16 cellular contexts compared by ENCODE assay signal in the genomic region with DNA sequence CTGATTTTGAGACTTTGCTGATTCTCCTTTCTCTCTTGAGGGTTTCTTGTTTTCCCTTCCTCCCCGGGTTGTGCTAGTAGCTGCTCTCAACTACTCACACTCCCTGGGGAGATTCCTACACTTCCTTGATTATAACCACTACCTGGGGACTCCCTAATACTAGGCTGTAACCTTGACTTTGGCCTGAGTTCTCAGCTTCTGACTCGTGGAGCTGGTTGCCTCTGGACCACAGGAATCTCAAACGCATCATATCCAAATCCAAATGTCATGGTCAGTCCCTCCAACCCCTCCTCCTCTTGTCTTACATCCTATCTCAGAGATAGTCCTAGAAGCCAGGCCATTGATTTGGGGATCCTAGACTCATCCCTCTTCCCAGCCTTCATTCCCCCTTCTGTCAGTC. TPM values are rescaled to one million over a fixed set of nuclear protein-coding genes. Genes with fewer than 3 reads are reported as not detected.
"Had no signal": no experiment of that assay in that cellular context is flagged by ENCODE, and none has a peak within 500 bp of the region (broad histone marks: within the 10 kb centered on the region; RNA-seq: fewer than 3 reads in every experiment).

No MANE protein-coding gene starts in this region.

- H3K4me3 Mint-ChIP-seq: activated CD4-positive, alpha-beta T cell treated with anti-CD3 and anti-CD28 coated beads, Interleukin-2, amount 10 ng/mL, durations not matched to agents 7 days and 5 days; neural crest cell; T-helper 1 cell treated with Interleukin-12 subunit alpha and Interleukin-12 subunit beta and Interleukin-4 antibody, amounts not matched to agents 30 μg/mL and 1 μg/mL, for 36 hours had no signal

- H3K9me3 ChIP-seq: thoracic aorta had no signal

- H3K79me2 ChIP-seq: parathyroid adenoma had no signal

- H2AFZ ChIP-seq: parathyroid adenoma had no signal

- DNase-seq: activated CD4-positive, alpha-beta T cell treated with anti-CD3 and anti-CD28 coated beads, Interleukin-2, amount 10 ng/mL, durations not matched to agents 7 days and 5 days; activated CD4-positive, CD25-positive, alpha-beta regulatory T cell; activated CD8-positive, alpha-beta memory T cell treated with anti-CD3 and anti-CD28 coated beads for 24 hours; aorta; dorsolateral prefrontal cortex; mesenchymal stem cell; stimulated activated CD4-positive, alpha-beta T cell treated with anti-CD3 and anti-CD28 coated beads, Interleukin-4, amount 100 ng/mL, for 1 hour; stimulated activated CD8-positive, alpha-beta memory T cell treated with anti-CD3 and anti-CD28 coated beads, Interleukin-4, amount 100 ng/mL, for 48 hours; stimulated activated naive CD8-positive, alpha-beta T cell treated with anti-CD3 and anti-CD28 coated beads, Interleukin-15, Interleukin-2, amounts not matched to agents 100 U/mL and 50 U/mL, for 24 hours had no signal

- H3K27ac ChIP-seq: dorsolateral prefrontal cortex, parathyroid adenoma, thoracic aorta had no signal

- H3K27me3 ChIP-seq: dorsolateral prefrontal cortex had no signal

- H3K27me3 Mint-ChIP-seq: activated CD4-positive, alpha-beta T cell treated with anti-CD3 and anti-CD28 coated beads, Interleukin-2, amount 10 ng/mL, durations not matched to agents 7 days and 5 days had no signal

- ATAC-seq: esophagus mucosa; left lobe of liver; stimulated activated naive CD8-positive, alpha-beta T cell treated with anti-CD3 and anti-CD28 coated beads, Interleukin-15, Interleukin-2, amounts not matched to agents 100 U/mL and 50 U/mL, for 24 hours had no signal

- H3K4me3 ChIP-seq: dorsolateral prefrontal cortex, thoracic aorta had no signal

- H3K9ac ChIP-seq: parathyroid adenoma had no signal

- H3K9me3 Mint-ChIP-seq: activated CD4-positive, alpha-beta T cell treated with anti-CD3 and anti-CD28 coated beads, Interleukin-2, amount 10 ng/mL, durations not matched to agents 7 days and 5 days; neural crest cell; T-helper 1 cell treated with Interleukin-12 subunit alpha and Interleukin-12 subunit beta and Interleukin-4 antibody, amounts not matched to agents 30 μg/mL and 1 μg/mL, for 36 hours had no signal

- FAIRE-seq: bronchial epithelial cell had no signal

- H3K27ac Mint-ChIP-seq: activated CD4-positive, alpha-beta T cell treated with anti-CD3 and anti-CD28 coated beads, Interleukin-2, amount 10 ng/mL, durations not matched to agents 7 days and 5 days; T-helper 1 cell treated with Interleukin-12 subunit alpha and Interleukin-12 subunit beta and Interleukin-4 antibody, amounts not matched to agents 30 μg/mL and 1 μg/mL, for 36 hours had no signal

- H3K4me1 ChIP-seq: parathyroid adenoma had no signal

RNA-seq across cellular contexts. Expression of gene PPM1J, which starts 28.7 kb away (rescaled TPM):
- total RNA-seq: activated CD4-positive, alpha-beta T cell treated with anti-CD3 and anti-CD28 coated beads, Interleukin-2, amount 10 ng/mL, durations not matched to agents 7 days and 5 days had no signal
